8 cellular contexts compared by ENCODE assay signal in the genomic region with DNA sequence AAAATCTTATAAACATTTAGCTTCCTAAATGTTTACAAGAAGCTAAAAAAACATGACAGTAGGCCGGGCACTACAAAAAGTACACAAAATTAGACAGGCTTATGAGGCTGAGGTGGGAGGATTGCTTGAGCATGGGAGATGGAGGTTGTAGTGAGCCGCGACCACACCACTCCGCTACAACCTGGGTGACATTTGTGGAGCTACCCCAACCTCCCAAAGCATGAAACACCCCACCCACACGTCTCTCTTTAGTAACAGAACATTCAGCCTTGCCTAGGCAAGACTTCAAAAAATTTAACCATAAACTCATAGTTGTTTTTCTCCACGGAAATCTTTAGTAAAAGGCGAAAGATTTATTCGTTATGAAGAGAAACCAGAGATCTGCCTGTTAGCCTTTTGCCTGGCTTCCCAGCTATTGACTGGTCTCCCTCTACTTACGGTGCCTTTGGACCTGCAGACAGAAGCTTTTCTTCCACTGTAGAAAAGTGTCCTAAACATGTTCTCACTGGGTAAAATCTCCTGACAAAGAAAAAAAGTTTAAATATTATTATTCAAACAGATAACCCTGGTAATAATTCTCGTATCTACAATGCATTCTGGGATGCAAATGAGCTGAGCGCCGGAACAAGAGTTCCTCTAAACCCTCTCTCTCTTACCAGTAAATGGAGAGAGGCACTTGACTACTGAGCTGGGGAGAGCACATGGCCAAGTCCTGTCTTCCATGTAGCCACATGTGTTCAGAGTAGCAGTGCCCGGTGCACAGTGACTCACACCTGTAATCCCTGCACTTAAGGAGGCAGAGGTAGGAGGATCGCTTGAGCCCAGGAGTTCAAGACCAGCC. TPM values are rescaled to one million over a fixed set of nuclear protein-coding genes. Genes with fewer than 3 reads are reported as not detected.
DNase-seq lines count a peak whose midpoint lies in the region; ATAC-seq, FAIRE-seq and TF ChIP-seq lines count a peak whose summit lies in the region.

No MANE protein-coding gene starts in this region.

- no peaks in the 10 kb centered on the region for H3K27me3 Mint-ChIP-seq in activated T-helper 1 cell treated with anti-CD3 and anti-CD28 coated beads, Interleukin-12 subunit alpha, Interleukin-12 subunit beta, Interleukin-2, Interleukin-4 antibody, amounts not matched to agents 30 ng/mL and 10 ng/mL and 1 ng/mL, durations not matched to agents 14 hours and 24 hours and 36 hours (ENCODE audit: insufficient read depth)

- no peaks in the 10 kb centered on the region for H3K9me3 Mint-ChIP-seq in activated T-helper 1 cell treated with anti-CD3 and anti-CD28 coated beads, Interleukin-12 subunit alpha, Interleukin-12 subunit beta, Interleukin-2, Interleukin-4 antibody, amounts not matched to agents 30 ng/mL and 10 ng/mL and 1 ng/mL, durations not matched to agents 14 hours and 24 hours and 36 hours

- H3K27me3 ChIP-seq in DOHH2 (ENCODE audit: control insufficient read depth, low read length), result no peaks in the 10 kb centered on the region

- H3K36me3 Mint-ChIP-seq in activated T-helper 1 cell treated with anti-CD3 and anti-CD28 coated beads, Interleukin-12 subunit alpha, Interleukin-12 subunit beta, Interleukin-2, Interleukin-4 antibody, amounts not matched to agents 30 ng/mL and 10 ng/mL and 1 ng/mL, durations not matched to agents 14 hours and 24 hours and 36 hours (ENCODE audit: low read depth), result peaks cover 9% of the 10 kb centered on the region

- H3K4me1 ChIP-seq in DOHH2 (ENCODE audit: control insufficient read depth, low read length), result peaks cover 62% of the 10 kb centered on the region

- no peak overlapping the region; the same call in 1 of the 2 replicates for H3K4me3 ChIP-seq in DOHH2 (ENCODE audit: low read length)

- no peaks in the 10 kb centered on the region for H3K36me3 ChIP-seq in DOHH2 (ENCODE audit: control insufficient read depth, low read length)

- DNase-seq in HTR-8/SVneo (ENCODE audit: insufficient read length, low spot score), result peak; percentile 53
- DNase-seq in activated T-helper 1 cell treated with anti-CD3 and anti-CD28 coated beads, Interleukin-12 subunit alpha, Interleukin-12 subunit beta, Interleukin-2, Interleukin-4 antibody, amounts not matched to agents 30 ng/mL and 10 ng/mL and 1 ng/mL, durations not matched to agents 14 hours and 24 hours and 36 hours (ENCODE audit: low spot score), result peak; percentile 75
- peak; percentile 79 for DNase-seq in germinal center (ENCODE audit: low spot score)
- DNase-seq in sciatic nerve (ENCODE audit: low spot score), result no peak
- DNase-seq in GM03348 (ENCODE audit: low spot score), result no peak

- H3K27ac Mint-ChIP-seq in activated T-helper 1 cell treated with anti-CD3 and anti-CD28 coated beads, Interleukin-12 subunit alpha, Interleukin-12 subunit beta, Interleukin-2, Interleukin-4 antibody, amounts not matched to agents 30 ng/mL and 10 ng/mL and 1 ng/mL, durations not matched to agents 14 hours and 24 hours and 36 hours, result peak overlapping the region; percentile 97

- no peaks in the 10 kb centered on the region for H3K9me3 ChIP-seq in DOHH2 (ENCODE audit: control insufficient read depth, insufficient read depth, low read length)

- intact Hi-C loops in activated T-helper 1 cell treated with anti-CD3 and anti-CD28 coated beads, Interleukin-12 subunit alpha, Interleukin-12 subunit beta, Interleukin-2, Interleukin-4 antibody, amounts not matched to agents 30 ng/mL and 10 ng/mL and 1 ng/mL, durations not matched to agents 14 hours and 24 hours and 36 hours (cut with micrococcal nuclease), result loop anchor here (1.0 to 5.0 kb wide), 10 partner anchors 9 to 966 kb away; partner anchors contain the start of genes ARMH1, EIF2B3, GPBP1L1 and KIF2C
- intact Hi-C loops in sciatic nerve (cut with DNase I), result no loop called here

- H3K4me1 Mint-ChIP-seq in activated T-helper 1 cell treated with anti-CD3 and anti-CD28 coated beads, Interleukin-12 subunit alpha, Interleukin-12 subunit beta, Interleukin-2, Interleukin-4 antibody, amounts not matched to agents 30 ng/mL and 10 ng/mL and 1 ng/mL, durations not matched to agents 14 hours and 24 hours and 36 hours (ENCODE audit: low read depth), result peaks cover 71% of the 10 kb centered on the region

- H3K4me2 ChIP-seq in DOHH2 (ENCODE audit: low read length), result peak overlapping the region; percentile 92

- FAIRE-seq in HTR-8/SVneo (lab: Jason Lieb, UNC), result no peak

- H3F3A ChIP-seq in DOHH2 (ENCODE audit: control insufficient read depth, insufficient read depth), result peaks cover 11% of the 10 kb centered on the region

- ATAC-seq in GM21526 (IDR thresholded peaks at IDR 0.05; ENCODE audit: low FRiP score, unreplicated experiment), result peak; percentile 70
- ATAC-seq in sciatic nerve, result peak; percentile 84

- peak overlapping the region; percentile 78 for H3K27ac ChIP-seq in DOHH2 (ENCODE audit: low read depth, low read length)

- no peaks in the 10 kb centered on the region for H3K9me2 ChIP-seq in DOHH2 (replicated peaks; ENCODE audit: control insufficient read depth, low read length)

- peak overlapping the region; percentile 77 for H3K4me3 Mint-ChIP-seq in activated T-helper 1 cell treated with anti-CD3 and anti-CD28 coated beads, Interleukin-12 subunit alpha, Interleukin-12 subunit beta, Interleukin-2, Interleukin-4 antibody, amounts not matched to agents 30 ng/mL and 10 ng/mL and 1 ng/mL, durations not matched to agents 14 hours and 24 hours and 36 hours

- no peak for TF ChIP-seq CTCF in DOHH2 (IDR thresholded peaks at IDR 0.05; ENCODE audit: low read depth, low read length, poor library complexity, severe bottlenecking)

- H3K79me2 ChIP-seq in DOHH2 (ENCODE audit: control insufficient read depth, low read length), result no peaks in the 10 kb centered on the region

- H4K20me1 ChIP-seq in DOHH2 (ENCODE audit: control insufficient read depth, insufficient read depth, low read depth, low read length), result no peaks in the 10 kb centered on the region

TF ChIP-seq in PFSK-1, 5 proteins besides CTCF, POLR2A, EP300 and RAD21:
- TF ChIP-seq FOXP2 (optimal IDR thresholded peaks at IDR 0.05; ENCODE audit: borderline replicate concordance, extremely low read depth, extremely low read length, insufficient read depth) (no peak), SIN3A (IDR thresholded peaks at IDR 0.05; ENCODE audit: borderline replicate concordance, insufficient read depth, low read length) (peak; percentile 99), POLR2AphosphoS5 (IDR thresholded peaks at IDR 0.05; ENCODE audit: low read depth, low read length) (peak; percentile 100), TAF1 (IDR thresholded peaks at IDR 0.05; ENCODE audit: borderline replicate concordance, insufficient read depth, low read length) (no peak)
- TF ChIP-seq, protein P1, sequence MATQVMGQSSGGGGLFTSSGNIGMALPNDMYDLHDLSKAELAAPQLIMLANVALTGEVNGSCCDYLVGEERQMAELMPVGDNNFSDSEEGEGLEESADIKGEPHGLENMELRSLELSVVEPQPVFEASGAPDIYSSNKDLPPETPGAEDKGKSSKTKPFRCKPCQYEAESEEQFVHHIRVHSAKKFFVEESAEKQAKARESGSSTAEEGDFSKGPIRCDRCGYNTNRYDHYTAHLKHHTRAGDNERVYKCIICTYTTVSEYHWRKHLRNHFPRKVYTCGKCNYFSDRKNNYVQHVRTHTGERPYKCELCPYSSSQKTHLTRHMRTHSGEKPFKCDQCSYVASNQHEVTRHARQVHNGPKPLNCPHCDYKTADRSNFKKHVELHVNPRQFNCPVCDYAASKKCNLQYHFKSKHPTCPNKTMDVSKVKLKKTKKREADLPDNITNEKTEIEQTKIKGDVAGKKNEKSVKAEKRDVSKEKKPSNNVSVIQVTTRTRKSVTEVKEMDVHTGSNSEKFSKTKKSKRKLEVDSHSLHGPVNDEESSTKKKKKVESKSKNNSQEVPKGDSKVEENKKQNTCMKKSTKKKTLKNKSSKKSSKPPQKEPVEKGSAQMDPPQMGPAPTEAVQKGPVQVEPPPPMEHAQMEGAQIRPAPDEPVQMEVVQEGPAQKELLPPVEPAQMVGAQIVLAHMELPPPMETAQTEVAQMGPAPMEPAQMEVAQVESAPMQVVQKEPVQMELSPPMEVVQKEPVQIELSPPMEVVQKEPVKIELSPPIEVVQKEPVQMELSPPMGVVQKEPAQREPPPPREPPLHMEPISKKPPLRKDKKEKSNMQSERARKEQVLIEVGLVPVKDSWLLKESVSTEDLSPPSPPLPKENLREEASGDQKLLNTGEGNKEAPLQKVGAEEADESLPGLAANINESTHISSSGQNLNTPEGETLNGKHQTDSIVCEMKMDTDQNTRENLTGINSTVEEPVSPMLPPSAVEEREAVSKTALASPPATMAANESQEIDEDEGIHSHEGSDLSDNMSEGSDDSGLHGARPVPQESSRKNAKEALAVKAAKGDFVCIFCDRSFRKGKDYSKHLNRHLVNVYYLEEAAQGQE (IDR thresholded peaks at IDR 0.05; ENCODE audit: insufficient read depth in 1 of 2, low read depth in 2 of 2, low read length in 2 of 2), result 0 out of 4 replicates have a peak, but pooled peaks of 1 of the 2 experiments have one; percentile 15

RNA-seq across cellular contexts. Expression of gene RNU5D-1, which starts 9.2 kb away (rescaled TPM):
- polyA plus RNA-seq in PFSK-1 (2012; ENCODE audit: insufficient read length, low read depth), result not detected
- total RNA-seq in activated T-helper 1 cell treated with anti-CD3 and anti-CD28 coated beads, Interleukin-12 subunit alpha, Interleukin-12 subunit beta, Interleukin-2, Interleukin-4 antibody, amounts not matched to agents 30 ng/mL and 10 ng/mL and 1 ng/mL, durations not matched to agents 14 hours and 24 hours and 36 hours, result not detected in 2 replicates
- not detected for total RNA-seq in sciatic nerve

RNA-seq across cellular contexts. Expression of gene KIF2C, which starts 17.9 kb away (rescaled TPM):
- polyA plus RNA-seq in PFSK-1 (2012; ENCODE audit: insufficient read length, low read depth), result 20.6 TPM
- 68.7 and 72.9 TPM in 2 replicates for total RNA-seq in activated T-helper 1 cell treated with anti-CD3 and anti-CD28 coated beads, Interleukin-12 subunit alpha, Interleukin-12 subunit beta, Interleukin-2, Interleukin-4 antibody, amounts not matched to agents 30 ng/mL and 10 ng/mL and 1 ng/mL, durations not matched to agents 14 hours and 24 hours and 36 hours
- 1.2 TPM for total RNA-seq in sciatic nerve

RNA-seq across cellular contexts. Expression of gene ARMH1, which starts 47.2 kb away (rescaled TPM):
- 2.5 TPM for polyA plus RNA-seq in PFSK-1 (2012; ENCODE audit: insufficient read length, low read depth)
- 95.3 and 99.8 TPM in 2 replicates for total RNA-seq in activated T-helper 1 cell treated with anti-CD3 and anti-CD28 coated beads, Interleukin-12 subunit alpha, Interleukin-12 subunit beta, Interleukin-2, Interleukin-4 antibody, amounts not matched to agents 30 ng/mL and 10 ng/mL and 1 ng/mL, durations not matched to agents 14 hours and 24 hours and 36 hours
- 3.9 TPM for total RNA-seq in sciatic nerve

RNA-seq across cellular contexts. Expression of gene TMEM53, which starts 47.5 kb away (rescaled TPM):
- polyA plus RNA-seq in PFSK-1 (2012; ENCODE audit: insufficient read length, low read depth), result 20.2 TPM
- 4.3 and 6.6 TPM in 2 replicates for total RNA-seq in activated T-helper 1 cell treated with anti-CD3 and anti-CD28 coated beads, Interleukin-12 subunit alpha, Interleukin-12 subunit beta, Interleukin-2, Interleukin-4 antibody, amounts not matched to agents 30 ng/mL and 10 ng/mL and 1 ng/mL, durations not matched to agents 14 hours and 24 hours and 36 hours
- total RNA-seq in sciatic nerve, result 12.5 TPM

RNA-seq across cellular contexts. Expression of gene RPS8, which starts 53.6 kb away (rescaled TPM):
- 4,431 TPM for polyA plus RNA-seq in PFSK-1 (2012; ENCODE audit: insufficient read length, low read depth)
- 2,172 and 2,226 TPM in 2 replicates for total RNA-seq in activated T-helper 1 cell treated with anti-CD3 and anti-CD28 coated beads, Interleukin-12 subunit alpha, Interleukin-12 subunit beta, Interleukin-2, Interleukin-4 antibody, amounts not matched to agents 30 ng/mL and 10 ng/mL and 1 ng/mL, durations not matched to agents 14 hours and 24 hours and 36 hours
- total RNA-seq in sciatic nerve, result 1,483 TPM

Comparison
In these comparisons a context has a peak if more than half of its experiments do, and no peak if none do; other contexts are left out.
1. DNase-seq: peak in HTR-8/SVneo (single experiment), activated T-helper 1 cell treated with anti-CD3 and anti-CD28 coated beads, Interleukin-12 subunit alpha, Interleukin-12 subunit beta, Interleukin-2, Interleukin-4 antibody, amounts not matched to agents 30 ng/mL and 10 ng/mL and 1 ng/mL, durations not matched to agents 14 hours and 24 hours and 36 hours (single experiment) and germinal center (single experiment); none in sciatic nerve (single experiment) and GM03348 (single experiment).
2. RNA of gene KIF2C, which starts 17.9 kb away (total RNA-seq): 68.7 to 72.9 TPM in activated T-helper 1 cell treated with anti-CD3 and anti-CD28 coated beads, Interleukin-12 subunit alpha, Interleukin-12 subunit beta, Interleukin-2, Interleukin-4 antibody, amounts not matched to agents 30 ng/mL and 10 ng/mL and 1 ng/mL, durations not matched to agents 14 hours and 24 hours and 36 hours; 1.2 TPM in sciatic nerve (single experiment); every median in the first group is over 10 times any median in the second.
3. RNA of gene ARMH1, which starts 47.2 kb away (total RNA-seq): 95.3 to 99.8 TPM in activated T-helper 1 cell treated with anti-CD3 and anti-CD28 coated beads, Interleukin-12 subunit alpha, Interleukin-12 subunit beta, Interleukin-2, Interleukin-4 antibody, amounts not matched to agents 30 ng/mL and 10 ng/mL and 1 ng/mL, durations not matched to agents 14 hours and 24 hours and 36 hours; 3.9 TPM in sciatic nerve (single experiment); every median in the first group is over 10 times any median in the second.